In the genomic region with DNA sequence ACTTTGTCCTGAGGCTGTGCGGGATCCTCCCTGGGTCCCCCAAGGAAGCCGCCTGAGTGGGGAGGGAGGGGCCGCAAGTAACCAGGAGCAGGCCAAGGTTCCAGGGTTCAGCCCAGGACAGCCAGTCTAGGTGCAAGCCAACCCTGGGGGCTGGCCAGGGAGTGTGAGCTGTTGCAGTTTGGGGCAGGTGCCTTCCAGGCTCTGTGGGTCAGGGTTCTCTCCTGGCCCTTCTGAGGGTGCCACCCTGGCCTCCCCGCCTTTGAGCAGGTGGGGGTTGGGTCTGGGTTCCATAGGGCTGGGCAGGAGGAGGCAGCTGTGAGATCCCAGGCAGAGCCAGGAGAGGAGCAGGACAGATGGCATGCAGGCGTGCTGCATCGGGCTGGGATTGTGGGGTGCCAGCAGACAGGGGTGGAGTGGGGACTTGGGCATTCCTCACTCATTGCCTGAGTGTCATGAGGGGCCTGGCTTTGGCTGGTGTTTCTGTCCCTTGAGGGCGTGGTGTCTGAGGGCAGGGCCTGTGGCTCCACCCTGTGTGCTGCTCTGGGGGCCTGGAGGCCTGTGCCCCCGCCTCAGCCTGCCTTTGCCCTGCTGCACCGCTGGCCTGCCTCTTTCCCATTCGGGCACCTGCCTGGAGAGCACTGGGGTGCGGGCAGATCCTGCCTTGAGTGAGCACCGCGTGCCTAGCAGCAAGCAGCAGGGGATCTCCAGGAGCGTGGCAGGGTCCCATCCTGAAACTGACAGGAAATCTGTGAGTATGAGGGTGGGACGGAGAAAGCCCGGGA, we compare ENCODE assay signal across 8 cellular contexts. TPM values are rescaled to one million over a fixed set of nuclear protein-coding genes. Genes with fewer than 3 reads are reported as not detected.
A peak's percentile ranks its signal among the peaks of the same experiment; 100 is the strongest.
DNase-seq lines count a peak whose midpoint lies in the region; ATAC-seq lines count a peak whose summit lies in the region.

No MANE protein-coding gene starts in this region.

- ATAC-seq in GM18502 (IDR thresholded peaks at IDR 0.05; ENCODE audit: poor library complexity, unreplicated experiment): peak; percentile 32
- ATAC-seq in HG02759 (IDR thresholded peaks at IDR 0.05; ENCODE audit: unreplicated experiment): peak; percentile 42
- ATAC-seq in activated T-helper 17 cell treated with anti-CD3 and anti-CD28 coated beads, Interleukin-2, amount 50 U/mL, for 72 hours (replicated peaks): peak; percentile 17

- no peak overlapping the region for H3K4me3 ChIP-seq in mucosa of stomach (ENCODE audit: low read length)

- peaks cover 69% of the 10 kb centered on the region for H3K4me1 Mint-ChIP-seq in activated T-helper 17 cell treated with anti-CD3 and anti-CD28 coated beads, Interleukin-2, amount 50 U/mL, for 72 hours

- H3K36me3 Mint-ChIP-seq in activated T-helper 17 cell treated with anti-CD3 and anti-CD28 coated beads, Interleukin-2, amount 50 U/mL, for 72 hours (ENCODE audit: low read depth): peaks cover 61% of the 10 kb centered on the region

- peak overlapping the region; percentile 99 for H3K4me3 Mint-ChIP-seq in activated T-helper 17 cell treated with anti-CD3 and anti-CD28 coated beads, Interleukin-2, amount 50 U/mL, for 72 hours

- no peak for DNase-seq in NCI-H748 (lab: John Stamatoyannopoulos, UW; ENCODE audit: unreplicated experiment)
- no peak for DNase-seq in NCI-H1048 (lab: John Stamatoyannopoulos, UW)
- no peak for DNase-seq in midbrain (lab: John Stamatoyannopoulos, UW)
- no peak for DNase-seq in islet precursor cell

- no peaks in the 10 kb centered on the region for H3K36me3 ChIP-seq in mucosa of stomach (ENCODE audit: control insufficient read depth, insufficient read depth, low read length)

- H3K9ac ChIP-seq in mucosa of stomach (ENCODE audit: low read length): peak overlapping the region; percentile 41

- H3K9me3 ChIP-seq in mucosa of stomach (ENCODE audit: control insufficient read depth, low read length): no peaks in the 10 kb centered on the region

- no peaks in the 10 kb centered on the region for H3K27me3 ChIP-seq in mucosa of stomach (ENCODE audit: control insufficient read depth, insufficient read depth, low read length)

- H3K4me1 ChIP-seq in mucosa of stomach (ENCODE audit: control insufficient read depth, insufficient read depth, low read length): peaks cover 66% of the 10 kb centered on the region

- no peaks in the 10 kb centered on the region for H3K9me3 Mint-ChIP-seq in activated T-helper 17 cell treated with anti-CD3 and anti-CD28 coated beads, Interleukin-2, amount 50 U/mL, for 72 hours

- no peaks in the 10 kb centered on the region for H3K27me3 Mint-ChIP-seq in activated T-helper 17 cell treated with anti-CD3 and anti-CD28 coated beads, Interleukin-2, amount 50 U/mL, for 72 hours

- H3K27ac Mint-ChIP-seq in activated T-helper 17 cell treated with anti-CD3 and anti-CD28 coated beads, Interleukin-2, amount 50 U/mL, for 72 hours: peak overlapping the region; percentile 98

RNA-seq across cellular contexts. Expression of gene KLF13, which starts 18.4 kb away (rescaled TPM):
- 100 to 1,000 TPM; 101 to 119 TPM for total RNA-seq in activated T-helper 17 cell treated with anti-CD3 and anti-CD28 coated beads, Interleukin-2, amount 50 U/mL, for 72 hours
